In genomic region chr4:91577864-91578263, GRCh38 we compare ENCODE assay signal across 24 cellular contexts.
"Had no signal": no experiment of that assay in that cellular context is flagged by ENCODE, and none has a peak within 500 bp of the region (broad histone marks: within the 10 kb centered on the region; RNA-seq: fewer than 3 reads in every experiment).

No MANE protein-coding gene starts in this region.

- DNase-seq: activated CD4-positive, alpha-beta memory T cell treated with anti-CD3 and anti-CD28 coated beads for 36 hours; activated CD4-positive, alpha-beta T cell treated with anti-CD3 and anti-CD28 coated beads, Interleukin-2, amount 10 ng/mL, durations not matched to agents 7 days and 5 days; activated CD4-positive, CD25-positive, alpha-beta regulatory T cell; activated CD8-positive, alpha-beta memory T cell treated with anti-CD3 and anti-CD28 coated beads for 24 hours; activated effector memory CD4-positive, alpha-beta T cell treated with anti-CD3 and anti-CD28 coated beads, Interleukin-2, amount 50 U/mL, for 16 hours; activated naive CD4-positive, alpha-beta T cell treated with Interleukin-2 at 50 U/mL for 16 hours; activated naive CD8-positive, alpha-beta T cell treated with anti-CD3 and anti-CD28 coated beads, Interleukin-2, amount 50 U/mL, for 24 hours; activated T-cell treated with anti-CD3 and anti-CD28 coated beads, Interleukin-2, amount 50 U/mL, for 4 hours; amniotic stem cell; Kasumi-1; NCI-H1105 treated with DMSO at 0.1 percent for 48 hours; NCI-H1436 treated with DMSO at 0.1 percent for 48 hours; NCI-H187 treated with DMSO at 0.1 percent for 48 hours; NCI-H2081 treated with DMSO at 0.1 percent for 48 hours; NCI-H446; NCI-H524 treated with DMSO at 0.1 percent for 48 hours; NCI-H82; T-cell; T-helper 2 cell; T1000 had no signal

- H3K36me3 ChIP-seq: cardiac muscle cell had no signal

- ATAC-seq: activated naive CD4-positive, alpha-beta T cell treated with anti-CD3 and anti-CD28 coated beads, Interleukin-2, amount 50 U/mL, for 72 hours; activated naive CD8-positive, alpha-beta T cell treated with anti-CD3 and anti-CD28 coated beads, Interleukin-2, amount 50 U/mL, for 24 hours; activated T-cell treated with anti-CD3 and anti-CD28 coated beads, Interleukin-2, amount 50 U/mL, for 4 hours; Right ventricle myocardium inferior; T-cell had no signal

- H3K4me3 ChIP-seq: cardiac muscle cell, SK-N-MC had no signal

- H3K27me3 ChIP-seq: cardiac muscle cell had no signal

- H3K27ac ChIP-seq: cardiac muscle cell, SK-N-MC had no signal
